8 cellular contexts compared by ENCODE assay signal in genomic region chr1:101371259-101371658, GRCh38.
DNase-seq lines count a peak whose midpoint lies in the region; ATAC-seq lines count a peak whose summit lies in the region.

No MANE protein-coding gene starts in this region.

- POLR2A ChIA-PET in activated CD4-positive, alpha-beta T cell treated with anti-CD3 and anti-CD28 coated beads, Interleukin-2, amount 10 ng/mL, durations not matched to agents 7 days and 5 days (lab: Charles Lee): interaction anchor here (0.6 kb wide), 1 partner anchor 61 kb away, joined by 3 read pairs; no protein-coding TSS in a partner anchor

- H3K27ac Mint-ChIP-seq in activated CD4-positive, alpha-beta T cell treated with anti-CD3 and anti-CD28 coated beads, Interleukin-2, amount 10 ng/mL, durations not matched to agents 7 days and 5 days: no peak overlapping the region

- H3K4me3 Mint-ChIP-seq in activated CD4-positive, alpha-beta T cell treated with anti-CD3 and anti-CD28 coated beads, Interleukin-2, amount 10 ng/mL, durations not matched to agents 7 days and 5 days: no peak overlapping the region

- CTCF ChIA-PET in activated CD4-positive, alpha-beta T cell treated with anti-CD3 and anti-CD28 coated beads, Interleukin-2, amount 10 ng/mL, durations not matched to agents 7 days and 5 days (lab: Charles Lee): interaction anchor here (0.5 to 1.9 kb wide), 4 partner anchors 13 to 306 kb away, joined by 4 to 10 read pairs (median 6); no protein-coding TSS in a partner anchor

- ATAC-seq in HG03039 (IDR thresholded peaks at IDR 0.05; ENCODE audit: unreplicated experiment) (peak; percentile 93), left lobe of liver (no peak)

- in situ Hi-C loops in G401 (cut with HindIII; ENCODE audit: low sequenced_read_pairs): no loop called here

- H3K27me3 Mint-ChIP-seq in activated CD4-positive, alpha-beta T cell treated with anti-CD3 and anti-CD28 coated beads, Interleukin-2, amount 10 ng/mL, durations not matched to agents 7 days and 5 days: peaks cover 13% of the 10 kb centered on the region

- DNase-seq in stimulated activated CD4-positive, alpha-beta T cell treated with anti-CD3 and anti-CD28 coated beads, Interleukin-15, amount 100 ng/mL, for 24 hours: peak; percentile 8
- DNase-seq in stimulated activated CD4-positive, alpha-beta T cell treated with anti-CD3 and anti-CD28 coated beads, Interleukin-4, amount 100 ng/mL, for 4 hours: no peak
- DNase-seq in activated CD4-positive, alpha-beta T cell treated with anti-CD3 and anti-CD28 coated beads, Interleukin-2, amount 10 ng/mL, durations not matched to agents 7 days and 5 days: peak; percentile 35
- DNase-seq in pons (ENCODE audit: low spot score) (peak; percentile 14), G401 (ENCODE audit: low spot score) (no peak), DMS 273 (lab: John Stamatoyannopoulos, UW; ENCODE audit: unreplicated experiment) (no peak), left lobe of liver (ENCODE audit: low spot score) (no peak)

- H3K9me3 Mint-ChIP-seq in activated CD4-positive, alpha-beta T cell treated with anti-CD3 and anti-CD28 coated beads, Interleukin-2, amount 10 ng/mL, durations not matched to agents 7 days and 5 days: peaks cover 4% of the 10 kb centered on the region

- H3K36me3 Mint-ChIP-seq in activated CD4-positive, alpha-beta T cell treated with anti-CD3 and anti-CD28 coated beads, Interleukin-2, amount 10 ng/mL, durations not matched to agents 7 days and 5 days (ENCODE audit: low read depth): no peaks in the 10 kb centered on the region

- peaks cover 13% of the 10 kb centered on the region for H3K4me1 Mint-ChIP-seq in activated CD4-positive, alpha-beta T cell treated with anti-CD3 and anti-CD28 coated beads, Interleukin-2, amount 10 ng/mL, durations not matched to agents 7 days and 5 days

Comparison
In these comparisons a context has a peak if more than half of its experiments do, and no peak if none do; other contexts are left out.
1. DNase-seq: peak in stimulated activated CD4-positive, alpha-beta T cell treated with anti-CD3 and anti-CD28 coated beads, Interleukin-15, amount 100 ng/mL, for 24 hours (single experiment), activated CD4-positive, alpha-beta T cell treated with anti-CD3 and anti-CD28 coated beads, Interleukin-2, amount 10 ng/mL, durations not matched to agents 7 days and 5 days (single experiment) and pons (single experiment); none in stimulated activated CD4-positive, alpha-beta T cell treated with anti-CD3 and anti-CD28 coated beads, Interleukin-4, amount 100 ng/mL, for 4 hours (0 of 2), G401 (single experiment), DMS 273 (single experiment) and left lobe of liver (single experiment).